39 cellular contexts compared by ENCODE assay signal in genomic region chr16:50622029-50622428, GRCh38. TPM values are rescaled to one million over a fixed set of nuclear protein-coding genes. Genes with fewer than 3 reads are reported as not detected.
"Had no signal": no experiment of that assay in that cellular context is flagged by ENCODE, and none has a peak within 500 bp of the region (broad histone marks: within the 10 kb centered on the region; RNA-seq: fewer than 3 reads in every experiment).

No MANE protein-coding gene starts in this region.

- FAIRE-seq: astrocyte, bronchial epithelial cell had no signal

- H3K9me3 ChIP-seq: adrenal gland, ascending aorta, body of pancreas, breast epithelium had no signal

- H3K27me3 ChIP-seq: adrenal gland, ascending aorta, body of pancreas, brain microvascular endothelial cell, breast epithelium had no signal

- H3K9me3 Mint-ChIP-seq: activated naive CD4-positive, alpha-beta T cell treated with anti-CD3 and anti-CD28 coated beads for 36 hours; activated naive CD4-positive, alpha-beta T cell treated with anti-CD3 and anti-CD28 coated beads, Interleukin-2, amount 10 ng/mL, durations not matched to agents 7 days and 5 days; activated naive CD4-positive, alpha-beta T cell treated with anti-CD3 and anti-CD28 coated beads, Interleukin-2, amount 50 U/mL, for 24 hours; activated naive CD4-positive, alpha-beta T cell treated with anti-CD3 and anti-CD28 coated beads, Interleukin-2, amount 50 U/mL, for 72 hours; activated naive CD8-positive, alpha-beta T cell treated with anti-CD3 and anti-CD28 coated beads for 36 hours; activated T-cell treated with anti-CD3 and anti-CD28 coated beads, Interleukin-2, amount 50 U/mL, for 24 hours; activated T-cell treated with anti-CD3 and anti-CD28 coated beads, Interleukin-2, amount 50 U/mL, for 4 hours; activated T-cell treated with anti-CD3 and anti-CD28 coated beads, Interleukin-2, amount 50 U/mL, for 72 hours; activated T-helper 1 cell treated with anti-CD3 and anti-CD28 coated beads, Interleukin-12 subunit alpha, Interleukin-12 subunit beta, Interleukin-2, Interleukin-4 antibody, amounts not matched to agents 30 ng/mL and 10 ng/mL and 1 ng/mL, durations not matched to agents 14 hours and 24 hours and 36 hours; activated T-helper 17 cell treated with anti-CD3 and anti-CD28 coated beads, Interleukin-2, amount 50 U/mL, for 72 hours; activated T-helper 2 cell treated with anti-CD3 and anti-CD28 coated beads, Interferon-gamma antibody, Interleukin-2, Interleukin-4, amounts not matched to agents 10 μg/mL and 5 μg/mL and 100 μg/mL, durations not matched to agents 14 hours and 24 hours and 36 hours; brain; central memory CD8-positive, alpha-beta T cell had no signal

- H3K27ac Mint-ChIP-seq: activated naive CD4-positive, alpha-beta T cell treated with anti-CD3 and anti-CD28 coated beads for 36 hours; activated naive CD4-positive, alpha-beta T cell treated with anti-CD3 and anti-CD28 coated beads, Interleukin-2, amount 10 ng/mL, durations not matched to agents 7 days and 5 days; activated naive CD4-positive, alpha-beta T cell treated with anti-CD3 and anti-CD28 coated beads, Interleukin-2, amount 50 U/mL, for 24 hours; activated naive CD8-positive, alpha-beta T cell; activated naive CD8-positive, alpha-beta T cell treated with anti-CD3 and anti-CD28 coated beads for 36 hours; activated T-cell treated with anti-CD3 and anti-CD28 coated beads, Interleukin-2, amount 50 U/mL, for 72 hours; activated T-helper 1 cell treated with anti-CD3 and anti-CD28 coated beads, Interleukin-12 subunit alpha, Interleukin-12 subunit beta, Interleukin-2, Interleukin-4 antibody, amounts not matched to agents 30 ng/mL and 10 ng/mL and 1 ng/mL, durations not matched to agents 14 hours and 24 hours and 36 hours; activated T-helper 2 cell treated with anti-CD3 and anti-CD28 coated beads, Interferon-gamma antibody, Interleukin-2, Interleukin-4, amounts not matched to agents 10 μg/mL and 5 μg/mL and 100 μg/mL, durations not matched to agents 14 hours and 24 hours and 36 hours; brain had no signal

- H3K27me3 Mint-ChIP-seq: activated naive CD4-positive, alpha-beta T cell treated with anti-CD3 and anti-CD28 coated beads, Interleukin-2, amount 50 U/mL, for 24 hours; activated naive CD8-positive, alpha-beta T cell; activated naive CD8-positive, alpha-beta T cell treated with anti-CD3 and anti-CD28 coated beads for 36 hours; activated T-cell treated with anti-CD3 and anti-CD28 coated beads, Interleukin-2, amount 50 U/mL, for 24 hours; activated T-helper 17 cell treated with anti-CD3 and anti-CD28 coated beads, Interleukin-2, amount 50 U/mL, for 72 hours; central memory CD8-positive, alpha-beta T cell had no signal

- H3K4me3 Mint-ChIP-seq: activated naive CD4-positive, alpha-beta T cell treated with anti-CD3 and anti-CD28 coated beads for 36 hours; activated naive CD4-positive, alpha-beta T cell treated with anti-CD3 and anti-CD28 coated beads, Interleukin-2, amount 10 ng/mL, durations not matched to agents 7 days and 5 days; activated naive CD4-positive, alpha-beta T cell treated with anti-CD3 and anti-CD28 coated beads, Interleukin-2, amount 50 U/mL, for 24 hours; activated naive CD8-positive, alpha-beta T cell; activated naive CD8-positive, alpha-beta T cell treated with anti-CD3 and anti-CD28 coated beads for 36 hours; activated T-cell treated with anti-CD3 and anti-CD28 coated beads, Interleukin-2, amount 50 U/mL, for 24 hours; activated T-cell treated with anti-CD3 and anti-CD28 coated beads, Interleukin-2, amount 50 U/mL, for 4 hours; activated T-cell treated with anti-CD3 and anti-CD28 coated beads, Interleukin-2, amount 50 U/mL, for 72 hours; activated T-helper 1 cell treated with anti-CD3 and anti-CD28 coated beads, Interleukin-12 subunit alpha, Interleukin-12 subunit beta, Interleukin-2, Interleukin-4 antibody, amounts not matched to agents 30 ng/mL and 10 ng/mL and 1 ng/mL, durations not matched to agents 14 hours and 24 hours and 36 hours; activated T-helper 17 cell treated with anti-CD3 and anti-CD28 coated beads, Interleukin-2, amount 50 U/mL, for 72 hours; brain; central memory CD8-positive, alpha-beta T cell had no signal

- H3K36me3 ChIP-seq: adrenal gland, brain microvascular endothelial cell, breast epithelium, cardiac muscle cell had no signal

- ATAC-seq: activated naive CD4-positive, alpha-beta T cell treated with anti-CD3 and anti-CD28 coated beads, Interleukin-2, amount 50 U/mL, for 72 hours; activated T-cell treated with anti-CD3 and anti-CD28 coated beads, Interleukin-2, amount 50 U/mL, for 4 hours; activated T-cell treated with anti-CD3 and anti-CD28 coated beads, Interleukin-2, amount 50 U/mL, for 72 hours; activated T-helper 17 cell treated with anti-CD3 and anti-CD28 coated beads, Interleukin-2, amount 50 U/mL, for 72 hours; body of pancreas had no signal

- H3K27ac ChIP-seq: adrenal gland, ascending aorta, body of pancreas, brain microvascular endothelial cell, breast epithelium, cardiac muscle cell had no signal

- DNase-seq: activated effector memory CD4-positive, alpha-beta T cell treated with anti-CD3 and anti-CD28 coated beads, Interleukin-2, amount 50 U/mL, for 16 hours; activated effector memory CD4-positive, alpha-beta T cell treated with Interleukin-2 at 50 U/mL for 16 hours; activated gamma-delta T cell; activated gamma-delta T cell treated with Interleukin-2 at 50 U/mL for 16 hours; activated naive CD4-positive, alpha-beta T cell; activated naive CD4-positive, alpha-beta T cell treated with anti-CD3 and anti-CD28 coated beads for 36 hours; activated naive CD4-positive, alpha-beta T cell treated with anti-CD3 and anti-CD28 coated beads, Interleukin-2, amount 10 ng/mL, durations not matched to agents 7 days and 5 days; activated naive CD4-positive, alpha-beta T cell treated with anti-CD3 and anti-CD28 coated beads, Interleukin-2, amount 50 U/mL, for 16 hours; activated naive CD4-positive, alpha-beta T cell treated with Interleukin-2 at 50 U/mL for 16 hours; activated naive CD8-positive, alpha-beta T cell treated with anti-CD3 and anti-CD28 coated beads for 36 hours; activated T-cell treated with anti-CD3 and anti-CD28 coated beads, Interleukin-2, amount 50 U/mL, for 1 hour; activated T-cell treated with anti-CD3 and anti-CD28 coated beads, Interleukin-2, amount 50 U/mL, for 24 hours; activated T-cell treated with anti-CD3 and anti-CD28 coated beads, Interleukin-2, amount 50 U/mL, for 4 hours; activated T-cell treated with anti-CD3 and anti-CD28 coated beads, Interleukin-2, amount 50 U/mL, for 48 hours; activated T-cell treated with anti-CD3 and anti-CD28 coated beads, Interleukin-2, amount 50 U/mL, for 72 hours; adrenal gland; amniotic stem cell; amygdala; anterior cingulate cortex; aorta; body of pancreas; brain microvascular endothelial cell; central memory CD4-positive, alpha-beta T cell; cerebellar nuclear complex had no signal

- H3K4me3 ChIP-seq: adrenal gland, ascending aorta, body of pancreas, breast epithelium, cardiac muscle cell had no signal

- H3K36me3 Mint-ChIP-seq: activated naive CD4-positive, alpha-beta T cell treated with anti-CD3 and anti-CD28 coated beads, Interleukin-2, amount 10 ng/mL, durations not matched to agents 7 days and 5 days; activated naive CD4-positive, alpha-beta T cell treated with anti-CD3 and anti-CD28 coated beads, Interleukin-2, amount 50 U/mL, for 24 hours; activated naive CD4-positive, alpha-beta T cell treated with anti-CD3 and anti-CD28 coated beads, Interleukin-2, amount 50 U/mL, for 72 hours; activated naive CD8-positive, alpha-beta T cell treated with anti-CD3 and anti-CD28 coated beads for 36 hours had no signal

- H3K4me1 ChIP-seq: adrenal gland, breast epithelium had no signal

RNA-seq across cellular contexts. Expression of gene SNX20, which starts 59.1 kb away (rescaled TPM):
- total RNA-seq: astrocyte, bronchial epithelial cell, cardiac muscle cell, cerebellum, chondrocyte had no signal
- polyA plus RNA-seq: cardiac muscle cell had no signal
